ENCODE assay signal across 15 cellular contexts in the genomic region with DNA sequence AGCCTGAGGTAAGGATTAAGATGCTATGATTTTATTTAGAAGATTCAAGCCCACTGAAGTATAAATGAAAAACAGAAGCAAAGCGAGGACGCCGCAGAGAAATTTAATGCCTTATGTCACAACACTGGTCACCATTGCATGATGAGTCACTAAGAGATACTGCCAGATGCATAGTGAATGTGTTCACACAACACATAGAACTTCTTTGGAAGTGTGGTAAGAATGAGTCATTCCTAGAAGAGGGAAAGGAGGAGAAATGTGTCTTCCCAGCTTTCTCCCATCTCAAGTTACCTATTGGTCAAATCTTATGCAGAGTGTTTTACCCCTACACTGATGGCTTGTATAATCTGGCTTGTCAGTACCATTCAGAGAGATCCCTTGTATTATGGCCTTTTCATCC.
DNase-seq lines count a peak whose midpoint lies in the region; ATAC-seq, FAIRE-seq and TF ChIP-seq lines count a peak whose summit lies in the region.
"Had no signal": no experiment of that assay in that cellular context is flagged by ENCODE, and none has a peak within 500 bp of the region (broad histone marks: within the 10 kb centered on the region; RNA-seq: fewer than 3 reads in every experiment).

No MANE protein-coding gene starts in this region.

- H3K27me3 Mint-ChIP-seq in endodermal cell (ENCODE audit: insufficient read depth) = no peaks in the 10 kb centered on the region
- no peaks in the 10 kb centered on the region for H3K27me3 Mint-ChIP-seq in activated CD4-positive, alpha-beta T cell treated with anti-CD3 and anti-CD28 coated beads, Interleukin-2, amount 10 ng/mL, durations not matched to agents 24 days and 14 days
- H3K27me3 Mint-ChIP-seq: naive B cell had no signal

- H3K36me3 ChIP-seq in SK-N-MC (ENCODE audit: insufficient read depth, low read length) (no peaks in the 10 kb centered on the region), endodermal cell (ENCODE audit: control insufficient read depth, insufficient read depth, low read length) (no peaks in the 10 kb centered on the region)

- peak; percentile 77 for FAIRE-seq in A549 (lab: Jason Lieb, UNC)

- peak overlapping the region; percentile 55 for H3K4me2 ChIP-seq in A549

- H3K27me3 ChIP-seq in endodermal cell (ENCODE audit: control insufficient read depth, insufficient read depth, low read length, poor library complexity, severe bottlenecking) = no peaks in the 10 kb centered on the region

- no peak for TF ChIP-seq RAD21 in A549 (conservative IDR thresholded peaks at IDR 0.05 in 1 of 2, IDR thresholded peaks at IDR 0.05 in 1 of 2)

- TF ChIP-seq EP300 in A549 (IDR thresholded peaks at IDR 0.05) = no peak

- peaks cover 2% of the 10 kb centered on the region for H3K4me1 Mint-ChIP-seq in endodermal cell
- H3K4me1 Mint-ChIP-seq in activated CD4-positive, alpha-beta T cell treated with anti-CD3 and anti-CD28 coated beads, Interleukin-2, amount 10 ng/mL, durations not matched to agents 24 days and 14 days = no peaks in the 10 kb centered on the region
- H3K4me1 Mint-ChIP-seq: naive B cell had no signal

- H3K4me3 Mint-ChIP-seq in endodermal cell = no peak overlapping the region
- no peak overlapping the region for H3K4me3 Mint-ChIP-seq in activated CD4-positive, alpha-beta T cell treated with anti-CD3 and anti-CD28 coated beads, Interleukin-2, amount 10 ng/mL, durations not matched to agents 24 days and 14 days
- H3K4me3 Mint-ChIP-seq: naive B cell had no signal

- 9% methylated on average over 3 of the region's 3 CpGs for WGBS in A549 (ENCODE audit: missing lambda C conversion rate)
- WGBS in endodermal cell (ENCODE audit: insufficient coverage in 1 of 2, insufficient read length in 1 of 2), 2 experiments = 93 to 97% methylated on average over 3 of the region's 3 CpGs

- peaks cover 29% of the 10 kb centered on the region for H3K4me1 ChIP-seq in A549
- H3K4me1 ChIP-seq in endodermal cell (ENCODE audit: control insufficient read depth, insufficient read depth, low read length) = no peaks in the 10 kb centered on the region

- DNase-seq in A549 (ENCODE audit: low read depth in 1 of 2, low spot score in 1 of 2) = peak; percentile 36 to 79
- peak; percentile 70 for DNase-seq in HFF-Myc (ENCODE audit: extremely low read depth, low read depth)
- no peak for DNase-seq in SK-N-MC (ENCODE audit: low read depth, low spot score)
- peak; percentile 98 for DNase-seq in fibroblast of mammary gland (ENCODE audit: low read depth)
- no peak for DNase-seq in endodermal cell
- DNase-seq in activated CD4-positive, alpha-beta T cell treated with anti-CD3 and anti-CD28 coated beads, Interleukin-2, amount 10 ng/mL, durations not matched to agents 24 days and 14 days = no peak
- no peak for DNase-seq in stimulated activated CD4-positive, alpha-beta T cell treated with anti-CD3 and anti-CD28 coated beads, Interleukin-4, amount 100 ng/mL, for 4 hours
- DNase-seq in mesenteric fat pad (ENCODE audit: low spot score) = no peak
- DNase-seq: AML-193; caudate nucleus; hypothalamus; KG1; naive B cell; NCI-H526 treated with DMSO at 0.1 percent for 48 hours; stimulated activated naive CD4-positive, alpha-beta T cell had no signal

- H3K9ac ChIP-seq in SK-N-MC (ENCODE audit: insufficient read length) (no peak overlapping the region), endodermal cell (ENCODE audit: extremely low read depth, low read length, poor library complexity, severe bottlenecking) (no peak overlapping the region)

- POLR2A ChIA-PET in A549 (lab: Yijun Ruan, JAX) = no interaction called here

- H3K4me3 ChIP-seq in A549 (no peak overlapping the region), HFF-Myc (replicated peaks; ENCODE audit: low read depth, low read length) (no peak overlapping the region), SK-N-MC (no peak overlapping the region), fibroblast of mammary gland (ENCODE audit: control insufficient read depth, low read depth, low read length) (no peak overlapping the region), endodermal cell (ENCODE audit: low read length) (no peak overlapping the region)

- intact Hi-C loops in activated CD4-positive, alpha-beta T cell treated with anti-CD3 and anti-CD28 coated beads, Interleukin-2, amount 10 ng/mL, durations not matched to agents 24 days and 14 days (cut with micrococcal nuclease) = no loop called here

- CTCF ChIA-PET in A549 (lab: Yijun Ruan, JAX) = interaction anchor here (1.2 kb wide), 1 partner anchor 16 kb away, joined by 5 read pairs; no protein-coding TSS in a partner anchor

- peak overlapping the region; percentile 9 to 31; a peak in 1 of 6 replicates for H3K27ac ChIP-seq in A549
- peak overlapping the region; percentile 9; the same call in 1 of the 2 replicates for H3K27ac ChIP-seq in SK-N-MC
- no peak overlapping the region for H3K27ac ChIP-seq in endodermal cell (ENCODE audit: low read depth, low read length)

- no peak overlapping the region for H3K27ac Mint-ChIP-seq in endodermal cell
- H3K27ac Mint-ChIP-seq in activated CD4-positive, alpha-beta T cell treated with anti-CD3 and anti-CD28 coated beads, Interleukin-2, amount 10 ng/mL, durations not matched to agents 24 days and 14 days = no peak overlapping the region
- H3K27ac Mint-ChIP-seq: naive B cell had no signal

- no peaks in the 10 kb centered on the region for H3K9me3 Mint-ChIP-seq in endodermal cell
- H3K9me3 Mint-ChIP-seq in activated CD4-positive, alpha-beta T cell treated with anti-CD3 and anti-CD28 coated beads, Interleukin-2, amount 10 ng/mL, durations not matched to agents 24 days and 14 days = no peaks in the 10 kb centered on the region

- ATAC-seq in A549 = peak; percentile 97 to 100

- TF ChIP-seq POLR2A in A549 (IDR thresholded peaks at IDR 0.05; ENCODE audit: low read length) = no peak

- H3K9me3 ChIP-seq in A549 (no peaks in the 10 kb centered on the region), SK-N-MC (ENCODE audit: low read depth, low read length) (no peaks in the 10 kb centered on the region), endodermal cell (ENCODE audit: control insufficient read depth, low read length) (no peaks in the 10 kb centered on the region)

- TF ChIP-seq CTCF in A549 (IDR thresholded peaks at IDR 0.05) (no peak), HFF-Myc (IDR thresholded peaks at IDR 0.05; ENCODE audit: low read depth, low read length, missing control alignments) (no peak), fibroblast of mammary gland (conservative IDR thresholded peaks at IDR 0.05; ENCODE audit: control insufficient read depth, insufficient read depth, low read depth, low read length) (no peak), endodermal cell (conservative IDR thresholded peaks at IDR 0.05) (no peak)

- H3K36me3 Mint-ChIP-seq in endodermal cell (ENCODE audit: low read depth) = no peaks in the 10 kb centered on the region
- H3K36me3 Mint-ChIP-seq in activated CD4-positive, alpha-beta T cell treated with anti-CD3 and anti-CD28 coated beads, Interleukin-2, amount 10 ng/mL, durations not matched to agents 24 days and 14 days (ENCODE audit: low read depth) = no peaks in the 10 kb centered on the region
- H3K36me3 Mint-ChIP-seq: naive B cell had no signal

TF ChIP-seq in A549, 52 proteins besides CTCF, POLR2A, EP300 and RAD21:
- TF ChIP-seq KDM1A (IDR thresholded peaks at IDR 0.05; ENCODE audit: low read depth) (no peak), TFCP2L1 (CRISPR knock-in tag; IDR thresholded peaks at IDR 0.05) (no peak), CEBPB (IDR thresholded peaks at IDR 0.05) (peak; percentile 76 to 80), JUN (IDR thresholded peaks at IDR 0.05) (peak; percentile 18 to 42; a peak in 1 of 5 replicates), FOSL2 (IDR thresholded peaks at IDR 0.05) (peak; percentile 93), FOSL2 (CRISPR knock-in tag; IDR thresholded peaks at IDR 0.05) (peak; percentile 98), JUNB (IDR thresholded peaks at IDR 0.05) (peak; percentile 86), MAFK (IDR thresholded peaks at IDR 0.05; ENCODE audit: partially characterized antibody) (peak; percentile 19), CBX2 (IDR thresholded peaks at IDR 0.05; ENCODE audit: borderline replicate concordance, low read depth) (no peak)

Comparison
In these comparisons a context has a peak if more than half of its experiments do, and no peak if none do; other contexts are left out.
1. DNase-seq: peak in A549 (2 of 2), HFF-Myc (single experiment) and fibroblast of mammary gland (single experiment); none in SK-N-MC (single experiment), endodermal cell (single experiment), activated CD4-positive, alpha-beta T cell treated with anti-CD3 and anti-CD28 coated beads, Interleukin-2, amount 10 ng/mL, durations not matched to agents 24 days and 14 days (single experiment), stimulated activated CD4-positive, alpha-beta T cell treated with anti-CD3 and anti-CD28 coated beads, Interleukin-4, amount 100 ng/mL, for 4 hours (0 of 2) and mesenteric fat pad (single experiment).